Comparison of ENCODE assay signal across 8 cellular contexts in genomic region chr14:106421431-106422033, GRCh38.
DNase-seq lines count a peak whose midpoint lies in the region; ATAC-seq and TF ChIP-seq lines count a peak whose summit lies in the region.
"Not testable (repeated sequence)": the region's sequence is repeated elsewhere in the genome, so short reads cannot be mapped to it uniquely, and the experiment has no call there.

No MANE protein-coding gene starts in this region.

- H3K27me3 ChIP-seq in lower lobe of right lung (ENCODE audit: low read depth): not testable (repeated sequence)

- H3K4me3 ChIP-seq in lower lobe of right lung: not testable (repeated sequence)

- CTCF ChIA-PET in MCF 10A (lab: Yijun Ruan, JAX): interaction anchor here (0.6 to 2.0 kb wide), 10 partner anchors 8 to 884 kb away, joined by 3 to 6 read pairs (median 3); no protein-coding TSS in a partner anchor

- POLR2A ChIA-PET in MCF 10A (lab: Yijun Ruan, JAX): interaction anchor here (0.6 kb wide), 1 partner anchor 476 kb away, joined by 3 read pairs; no protein-coding TSS in a partner anchor

- not testable (repeated sequence) for H3K4me1 ChIP-seq in lower lobe of right lung

- DNase-seq in CD14-positive monocyte (ENCODE audit: low spot score): not testable (repeated sequence)
- peak in 2 of 3 experiments; percentile 15 to 46 for DNase-seq in NCI-H1417 (lab: John Stamatoyannopoulos, UW)
- DNase-seq in SHP77 (lab: John Stamatoyannopoulos, UW): peak; percentile 26 to 41
- peak; percentile 45 to 52 for DNase-seq in activated CD8-positive, alpha-beta memory T cell treated with anti-CD3 and anti-CD28 coated beads for 1 hour (ENCODE audit: extremely low read depth in 1 of 2, low read depth in 1 of 2)
- DNase-seq in MCF 10A (ENCODE audit: unreplicated experiment): peak; percentile 48
- DNase-seq in lower lobe of right lung: peak; percentile 52
- peak; percentile 53 for DNase-seq in stimulated activated CD8-positive, alpha-beta memory T cell treated with anti-CD3 and anti-CD28 coated beads, Interleukin-15, amount 100 ng/mL, for 24 hours (ENCODE audit: low read depth)

- H3K36me3 Mint-ChIP-seq in CD14-positive monocyte; MCF 10A (ENCODE audit: insufficient read depth, unreplicated experiment): not testable (repeated sequence)

- intact Hi-C loops in CD14-positive monocyte (cut with micrococcal nuclease); MCF 10A (cut with micrococcal nuclease); lower lobe of right lung (cut with DNase I): not testable (repeated sequence)

- H3K27ac ChIP-seq in lower lobe of right lung: not testable (repeated sequence)

- H3K9me3 Mint-ChIP-seq in CD14-positive monocyte; MCF 10A (ENCODE audit: unreplicated experiment): not testable (repeated sequence)

- H3K36me3 ChIP-seq in lower lobe of right lung: not testable (repeated sequence)

- not testable (repeated sequence) for H3K27me3 Mint-ChIP-seq in CD14-positive monocyte (ENCODE audit: low read depth in 3 of 3)
- H3K27me3 Mint-ChIP-seq in MCF 10A (ENCODE audit: insufficient read depth, unreplicated experiment): peaks cover 40% of the 10 kb centered on the region

- H3K27ac Mint-ChIP-seq in CD14-positive monocyte; MCF 10A (ENCODE audit: low read depth, unreplicated experiment): not testable (repeated sequence)

- ATAC-seq in GM19351 (IDR thresholded peaks at IDR 0.05; ENCODE audit: unreplicated experiment) (peak; percentile 63), lower lobe of right lung (peak; percentile 57 to 73)

- H3K9me3 ChIP-seq in lower lobe of right lung: not testable (repeated sequence)

- H3K4me3 Mint-ChIP-seq in CD14-positive monocyte; MCF 10A (ENCODE audit: unreplicated experiment): not testable (repeated sequence)

- TF ChIP-seq CTCF in CD14-positive monocyte (IDR thresholded peaks at IDR 0.05): peak; percentile 76
- TF ChIP-seq CTCF in MCF 10A (IDR thresholded peaks at IDR 0.05; ENCODE audit: unreplicated experiment): peak; percentile 84
- TF ChIP-seq CTCF in lower lobe of right lung (IDR thresholded peaks at IDR 0.05): peak; percentile 47

- not testable (repeated sequence) for BruUV-seq in MCF 10A (replicated peaks; lab: Mats Ljungman, UMichigan)

- H3K4me1 Mint-ChIP-seq in CD14-positive monocyte: peaks cover 21% of the 10 kb centered on the region
- H3K4me1 Mint-ChIP-seq in MCF 10A (ENCODE audit: insufficient read depth, unreplicated experiment): not testable (repeated sequence)
